Comparison of ENCODE assay signal across 19 cellular contexts in the genomic region with DNA sequence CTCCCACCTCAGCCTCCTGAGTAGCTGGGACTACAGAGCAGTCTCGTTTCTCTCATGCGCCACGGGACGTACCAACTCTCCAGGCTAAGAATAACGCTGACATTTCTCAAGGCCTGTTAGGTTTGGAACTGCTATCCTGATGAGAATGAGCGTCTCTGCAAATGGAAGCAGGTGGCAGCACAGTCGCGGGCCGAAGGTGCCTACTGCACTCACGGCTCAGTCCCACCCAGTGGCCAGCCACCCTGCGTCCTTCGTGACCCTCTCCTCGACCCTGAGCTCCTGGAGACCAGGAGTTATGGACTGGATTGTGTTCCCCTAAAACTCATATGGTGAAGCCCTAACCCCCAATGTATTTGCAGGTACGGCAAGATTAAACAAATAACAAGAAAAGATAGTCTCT.
DNase-seq lines count a peak whose midpoint lies in the region; ATAC-seq and TF ChIP-seq lines count a peak whose summit lies in the region.
"Had no signal": no experiment of that assay in that cellular context is flagged by ENCODE, and none has a peak within 500 bp of the region (broad histone marks: within the 10 kb centered on the region; RNA-seq: fewer than 3 reads in every experiment).

No MANE protein-coding gene starts in this region.

- H3K36me3 ChIP-seq in subcutaneous abdominal adipose tissue (ENCODE audit: control insufficient read depth in 5 of 5, insufficient read depth in 5 of 5, low read length in 5 of 5) = peaks cover 9 to 18% (median 14%) of the 10 kb centered on the region in 5 donors
- H3K36me3 ChIP-seq: BLaER1 treated with 17β-estradiol and CSF1 and Interleukin-3, amounts not matched to agents 10 nM and 100 nM had no signal

- H3K9ac ChIP-seq in subcutaneous abdominal adipose tissue (ENCODE audit: low read length in 5 of 5) = no peak overlapping the region
- H3K9ac ChIP-seq: BLaER1 treated with 17β-estradiol and CSF1 and Interleukin-3, amounts not matched to agents 10 nM and 100 nM had no signal

- no peak overlapping the region for H3K4me3 Mint-ChIP-seq in CD4-positive, alpha-beta T cell
- H3K4me3 Mint-ChIP-seq in HFFc6 = no peak overlapping the region
- H3K4me3 Mint-ChIP-seq: B cell; CD8-positive, alpha-beta memory T cell; IgD-negative memory B cell had no signal

- peaks cover 2 to 58% (median 42%) of the 10 kb centered on the region in 5 donors for H3K4me1 ChIP-seq in subcutaneous abdominal adipose tissue (ENCODE audit: control insufficient read depth in 5 of 5, insufficient read depth in 5 of 5, low read length in 5 of 5)

- H3K4me3 ChIP-seq in coronary artery = no peak overlapping the region
- H3K4me3 ChIP-seq in subcutaneous abdominal adipose tissue (ENCODE audit: low read depth in 1 of 5, low read length in 5 of 5) = no peak overlapping the region
- H3K4me3 ChIP-seq: BLaER1 treated with 17β-estradiol and CSF1 and Interleukin-3, amounts not matched to agents 10 nM and 100 nM; GM12878 had no signal

- peak overlapping the region; percentile 64 for H3K27ac Mint-ChIP-seq in CD4-positive, alpha-beta T cell
- H3K27ac Mint-ChIP-seq in HFFc6 = peak overlapping the region; percentile 61
- H3K27ac Mint-ChIP-seq: B cell; CD8-positive, alpha-beta memory T cell; IgD-negative memory B cell had no signal

- intact Hi-C loops in CD4-positive, alpha-beta T cell (cut with DNase I, micrococcal nuclease) = no loop called here

- CTCF ChIA-PET in CD4-positive, alpha-beta T cell (lab: Charles Lee) = no interaction called here

- no peaks in the 10 kb centered on the region for H3K9me3 Mint-ChIP-seq in CD4-positive, alpha-beta T cell
- no peaks in the 10 kb centered on the region for H3K9me3 Mint-ChIP-seq in HFFc6
- H3K9me3 Mint-ChIP-seq: CD8-positive, alpha-beta memory T cell; IgD-negative memory B cell had no signal

- H3K27ac ChIP-seq in CD4-positive, alpha-beta T cell (ENCODE audit: low read depth, low read length) = no peak overlapping the region
- H3K27ac ChIP-seq in coronary artery (peak overlapping the region; percentile 11 to 46), subcutaneous abdominal adipose tissue (ENCODE audit: low read depth, low read length) (peak overlapping the region; percentile 84)
- H3K27ac ChIP-seq: BLaER1 treated with 17β-estradiol and CSF1 and Interleukin-3, amounts not matched to agents 10 nM and 100 nM; HL-60 had no signal

- POLR2A ChIA-PET in CD4-positive, alpha-beta T cell (lab: Charles Lee) = interaction anchor here (2.5 kb wide), 1 partner anchor 74 kb away, joined by 8 read pairs; no protein-coding TSS in a partner anchor

- no peaks in the 10 kb centered on the region for H3K27me3 Mint-ChIP-seq in CD4-positive, alpha-beta T cell
- no peaks in the 10 kb centered on the region; the same call in 1 of the 2 replicates for H3K27me3 Mint-ChIP-seq in HFFc6 (ENCODE audit: insufficient read depth)

- no peaks in the 10 kb centered on the region for H3K9me3 ChIP-seq in CD4-positive, alpha-beta T cell (ENCODE audit: control insufficient read depth, low read length)
- H3K9me3 ChIP-seq in subcutaneous abdominal adipose tissue (ENCODE audit: control insufficient read depth in 5 of 5, low read length in 5 of 5) = no peaks in the 10 kb centered on the region
- H3K9me3 ChIP-seq: BLaER1 treated with 17β-estradiol and CSF1 and Interleukin-3, amounts not matched to agents 10 nM and 100 nM had no signal

- no peaks in the 10 kb centered on the region for H3K27me3 ChIP-seq in CD4-positive, alpha-beta T cell (ENCODE audit: control insufficient read depth, insufficient read depth, low read length)
- H3K27me3 ChIP-seq in subcutaneous abdominal adipose tissue (ENCODE audit: control insufficient read depth in 5 of 5, insufficient read depth in 4 of 5, low read length in 5 of 5) = no peaks in the 10 kb centered on the region
- H3K27me3 ChIP-seq: BLaER1 treated with 17β-estradiol and CSF1 and Interleukin-3, amounts not matched to agents 10 nM and 100 nM had no signal

- DNase-seq in CD4-positive, alpha-beta T cell = no peak
- DNase-seq in HFFc6 (no peak), coronary artery (ENCODE audit: low spot score) (no peak), SIG-M5 (lab: John Stamatoyannopoulos, UW) (no peak), NCI-H524 treated with DMSO at 0.1 percent for 48 hours (lab: John Stamatoyannopoulos, UW) (no peak)
- DNase-seq: CD8-positive, alpha-beta memory T cell; COR-L47; DMS 273 treated with DMSO at 0.1 percent for 48 hours; DMS53; DND-41; GOT3; H7 had no signal

- ATAC-seq in CD4-positive, alpha-beta T cell (ENCODE audit: poor library complexity) = no peak
- no peak for ATAC-seq in HG03378 (IDR thresholded peaks at IDR 0.05; ENCODE audit: unreplicated experiment)
- ATAC-seq: GM12878 had no signal

- no peak for TF ChIP-seq CTCF in CD4-positive, alpha-beta T cell (IDR thresholded peaks at IDR 0.05)
- TF ChIP-seq CTCF in HFFc6 (IDR thresholded peaks at IDR 0.05) (no peak), coronary artery (IDR thresholded peaks at IDR 0.05) (no peak)

- peaks cover 21% of the 10 kb centered on the region for H3K4me1 Mint-ChIP-seq in CD4-positive, alpha-beta T cell (ENCODE audit: low read depth)
- H3K4me1 Mint-ChIP-seq in HFFc6 (ENCODE audit: low read depth) = peaks cover 78% of the 10 kb centered on the region

- no peaks in the 10 kb centered on the region for H3K36me3 Mint-ChIP-seq in CD4-positive, alpha-beta T cell (ENCODE audit: low read depth)
- peaks cover 31% of the 10 kb centered on the region for H3K36me3 Mint-ChIP-seq in HFFc6 (ENCODE audit: low read depth)
- H3K36me3 Mint-ChIP-seq: CD8-positive, alpha-beta memory T cell had no signal
